11 cellular contexts compared by ENCODE assay signal in genomic region chr6:63634630-63635029, GRCh38. TPM values are rescaled to one million over a fixed set of nuclear protein-coding genes. Genes with fewer than 3 reads are reported as not detected.
DNase-seq lines count a peak whose midpoint lies in the region; ATAC-seq, FAIRE-seq and TF ChIP-seq lines count a peak whose summit lies in the region.
"Had no signal": no experiment of that assay in that cellular context is flagged by ENCODE, and none has a peak within 500 bp of the region (broad histone marks: within the 10 kb centered on the region; RNA-seq: fewer than 3 reads in every experiment).

No MANE protein-coding gene starts in this region.

- H3K79me2 ChIP-seq in Karpas-422 (ENCODE audit: low read length), result peaks cover 38% of the 10 kb centered on the region

- H3K9me3 ChIP-seq in Karpas-422 (ENCODE audit: low read length) (no peaks in the 10 kb centered on the region), pancreas (no peaks in the 10 kb centered on the region)
- H3K9me3 ChIP-seq in naive thymus-derived CD4-positive, alpha-beta T cell (ENCODE audit: control insufficient read depth in 2 of 3, low read length in 3 of 3), result no peaks in the 10 kb centered on the region
- H3K9me3 ChIP-seq: SJSA1 had no signal

- 37 to 39% methylated on average over 2 of the region's 2 CpGs for WGBS in pancreas, 2 donors

- FAIRE-seq in pancreas (lab: Jason Lieb, UNC), result no peak

- H3K9me3 Mint-ChIP-seq in naive thymus-derived CD4-positive, alpha-beta T cell, result peaks cover 0 to 3% (median 0%) of the 10 kb centered on the region in 11 donors
- H3K9me3 Mint-ChIP-seq: H9 had no signal

- H3K4me2 ChIP-seq in Karpas-422 (ENCODE audit: low read depth, low read length, poor library complexity, severe bottlenecking), result peak overlapping the region; percentile 96

- DNase-seq in Daoy (ENCODE audit: low read depth) (peak; percentile 18), Karpas-422 (no peak), astrocyte of the hippocampus (ENCODE audit: low read depth, low spot score) (peak; percentile 16), pancreas (no peak)
- peak in 1 of 9 donors; percentile 17 for DNase-seq in naive thymus-derived CD4-positive, alpha-beta T cell
- no peak for DNase-seq in activated CD4-positive, CD25-positive, alpha-beta regulatory T cell treated with anti-CD3 and anti-CD28 coated beads, Interleukin-2, amount 50 U/mL, for 72 hours
- DNase-seq: H9; stimulated activated CD4-positive, alpha-beta T cell treated with anti-CD3 and anti-CD28 coated beads, Interleukin-4, amount 100 ng/mL, for 1 hour had no signal

- H3K27ac Mint-ChIP-seq in naive thymus-derived CD4-positive, alpha-beta T cell, result peak overlapping the region; percentile 95 to 99 (median 97)

- H3K27me3 Mint-ChIP-seq in naive thymus-derived CD4-positive, alpha-beta T cell, result peaks cover 0 to 5% (median 0%) of the 10 kb centered on the region in 5 donors

- no peak for ATAC-seq in naive thymus-derived CD4-positive, alpha-beta T cell
- ATAC-seq in GM21619 (IDR thresholded peaks at IDR 0.05; ENCODE audit: unreplicated experiment), result no peak
- no peak for ATAC-seq in GM21515 (IDR thresholded peaks at IDR 0.05; ENCODE audit: unreplicated experiment)
- ATAC-seq in pancreas, result no peak

- intact Hi-C loops in naive thymus-derived CD4-positive, alpha-beta T cell (cut with micrococcal nuclease), result loop anchor here (1.0 to 5.0 kb wide), 10 partner anchors 10 to 282 kb away; partner anchors contain the start of genes LOC128125822 (in 2 of the 2) and PTP4A1 (in 2 of the 2)
- intact Hi-C loops in pancreas (cut with DNase I), result no loop called here

- H3K27me3 ChIP-seq in Karpas-422 (ENCODE audit: low read length), result no peaks in the 10 kb centered on the region
- no peaks in the 10 kb centered on the region for H3K27me3 ChIP-seq in naive thymus-derived CD4-positive, alpha-beta T cell (ENCODE audit: control insufficient read depth in 2 of 2, insufficient read depth in 2 of 2, low read length in 2 of 2)
- H3K27me3 ChIP-seq in pancreas, result no peaks in the 10 kb centered on the region

- no peak for TF ChIP-seq CTCF in pancreas (IDR thresholded peaks at IDR 0.05)

- H3K36me3 ChIP-seq in Karpas-422 (ENCODE audit: insufficient read depth, low read length) (no peaks in the 10 kb centered on the region), pancreas (no peaks in the 10 kb centered on the region)
- peaks cover 0 to 10% (median 0%) of the 10 kb centered on the region in 3 experiments for H3K36me3 ChIP-seq in naive thymus-derived CD4-positive, alpha-beta T cell (ENCODE audit: control insufficient read depth in 2 of 3, insufficient read depth in 3 of 3, low read length in 3 of 3)

- H3K4me1 ChIP-seq in Karpas-422 (ENCODE audit: low read length), result peaks cover 41% of the 10 kb centered on the region
- peaks cover 23 to 26% of the 10 kb centered on the region in 2 donors for H3K4me1 ChIP-seq in naive thymus-derived CD4-positive, alpha-beta T cell (ENCODE audit: control insufficient read depth in 2 of 2, insufficient read depth in 2 of 2, low read length in 2 of 2)
- peaks cover 0 to 18% (median 11%) of the 10 kb centered on the region in 3 donors for H3K4me1 ChIP-seq in pancreas

- H3K4me3 ChIP-seq in Karpas-422 (ENCODE audit: low read length) (peak overlapping the region; percentile 95), pancreas (no peak overlapping the region)
- H3K4me3 ChIP-seq in naive thymus-derived CD4-positive, alpha-beta T cell (ENCODE audit: low read length), result no peak overlapping the region

- H3K4me3 Mint-ChIP-seq in naive thymus-derived CD4-positive, alpha-beta T cell, result peak overlapping the region; percentile 37 to 100 (median 93)

- H3K9me2 ChIP-seq in Karpas-422 (replicated peaks; ENCODE audit: insufficient read depth, low read length), result no peaks in the 10 kb centered on the region

- H3K36me3 Mint-ChIP-seq in naive thymus-derived CD4-positive, alpha-beta T cell, result peaks cover 0 to 5% (median 0%) of the 10 kb centered on the region in 5 donors

- H3K4me1 Mint-ChIP-seq in naive thymus-derived CD4-positive, alpha-beta T cell, result peaks cover 24 to 58% (median 41%) of the 10 kb centered on the region in 7 donors

- POLR2A ChIA-PET in naive thymus-derived CD4-positive, alpha-beta T cell (lab: Charles Lee), result interaction anchor here (0.6 to 4.0 kb wide), 13 partner anchors 9 to 80 kb away, joined by 3 to 35 read pairs (median 4); no protein-coding TSS in a partner anchor

- CTCF ChIA-PET in naive thymus-derived CD4-positive, alpha-beta T cell (lab: Charles Lee), result interaction anchor here (1.9 to 2.7 kb wide), 2 partner anchors 36 to 61 kb away, joined by 8 to 15 read pairs; no protein-coding TSS in a partner anchor

- H4K20me1 ChIP-seq in Karpas-422 (ENCODE audit: insufficient read depth, low read depth, low read length), result peaks cover 20% of the 10 kb centered on the region; the same call in 1 of the 2 replicates

- H3K27ac ChIP-seq in Karpas-422 (ENCODE audit: low read length) (no peak overlapping the region), pancreas (no peak overlapping the region)
- H3K27ac ChIP-seq in naive thymus-derived CD4-positive, alpha-beta T cell (ENCODE audit: low read depth, low read length), result peak overlapping the region; percentile 98
- H3K27ac ChIP-seq: SJSA1 had no signal

- H3K9ac ChIP-seq in Karpas-422 (ENCODE audit: low read length), result peak overlapping the region; percentile 90

- H2AFZ ChIP-seq in Karpas-422 (ENCODE audit: low read length), result peak overlapping the region; percentile 80

RNA-seq across cellular contexts. Expression of gene PHF3, which starts 1.0 kb away (rescaled TPM):
- 43.5 and 60.5 TPM in 2 replicates for total RNA-seq in Daoy (2014; rRNA removed; shearing (Covaris generic))
- total RNA-seq in Karpas-422 (2014; rRNA removed; shearing (Covaris generic); ENCODE audit: low replicate concordance), result 74.7 and 86.3 TPM in 2 replicates
- total RNA-seq in naive thymus-derived CD4-positive, alpha-beta T cell, result 100 to 1,000 TPM in 3 of 5 experiments, 10 to 100 TPM in 2; 56.8 to 141 (median 108) TPM
- 10 to 100 TPM; 40.0 to 54.1 TPM for polyA plus RNA-seq in naive thymus-derived CD4-positive, alpha-beta T cell
- 10 to 100 TPM; 26.9 to 42.9 (median 31.7) TPM for total RNA-seq in pancreas
- polyA plus RNA-seq in pancreas, result 1 to 10 TPM; 5.4 to 9.6 TPM

Comparison
In these comparisons a context has a peak if more than half of its experiments do, and no peak if none do; other contexts are left out.
1. DNase-seq: peak in Daoy (single experiment) and astrocyte of the hippocampus (single experiment); none in Karpas-422 (single experiment), pancreas (0 of 6) and activated CD4-positive, CD25-positive, alpha-beta regulatory T cell treated with anti-CD3 and anti-CD28 coated beads, Interleukin-2, amount 50 U/mL, for 72 hours (single experiment).
2. intact Hi-C loops: an anchor here in naive thymus-derived CD4-positive, alpha-beta T cell (1.0 to 5.0 kb wide); none called in pancreas.